In genomic region chr5:157520911-157521703, GRCh38 we compare ENCODE assay signal across 10 cellular contexts. TPM values are rescaled to one million over a fixed set of nuclear protein-coding genes. Genes with fewer than 3 reads are reported as not detected.
A peak's percentile ranks its signal among the peaks of the same experiment; 100 is the strongest.
DNase-seq lines count a peak whose midpoint lies in the region; ATAC-seq, FAIRE-seq and TF ChIP-seq lines count a peak whose summit lies in the region.
"Had no signal": no experiment of that assay in that cellular context is flagged by ENCODE, and none has a peak within 500 bp of the region (broad histone marks: within the 10 kb centered on the region; RNA-seq: fewer than 3 reads in every experiment).

No MANE protein-coding gene starts in this region.

- H2BK120ac ChIP-seq in IMR-90 (ENCODE audit: low read depth, low read length) = peak overlapping the region; percentile 25; the same call in 1 of the 2 replicates

- H3K27ac Mint-ChIP-seq in activated naive CD8-positive, alpha-beta T cell treated with anti-CD3 and anti-CD28 coated beads, Interleukin-2, amount 50 U/mL, for 24 hours = no peak overlapping the region
- H3K27ac Mint-ChIP-seq: activated CD4-positive, alpha-beta T cell treated with anti-CD3 and anti-CD28 coated beads for 36 hours had no signal

- POLR2A ChIA-PET in IMR-90 (lab: Charles Lee; ENCODE audit: unreplicated experiment) = no interaction called here

- ATAC-seq in IMR-90 (ENCODE audit: low read depth) (peak; percentile 10; the same call in 1 of the 2 replicates), right cardiac atrium (peak; percentile 69 to 87), HG03457 (IDR thresholded peaks at IDR 0.05; ENCODE audit: unreplicated experiment) (no peak)
- no peak for ATAC-seq in activated naive CD8-positive, alpha-beta T cell treated with anti-CD3 and anti-CD28 coated beads, Interleukin-2, amount 50 U/mL, for 24 hours
- ATAC-seq: activated CD4-positive, alpha-beta T cell treated with anti-CD3 and anti-CD28 coated beads for 36 hours had no signal

- no peak overlapping the region for H2AFZ ChIP-seq in IMR-90 (replicated peaks; ENCODE audit: low read length, poor library complexity)
- H2AFZ ChIP-seq: parathyroid adenoma had no signal

- H3K9ac ChIP-seq in IMR-90 (ENCODE audit: low read depth, low read length) = no peak overlapping the region
- H3K9ac ChIP-seq: parathyroid adenoma had no signal

- H3K14ac ChIP-seq in IMR-90 (replicated peaks; ENCODE audit: low read depth, low read length) = peak overlapping the region; percentile 1; the same call in 1 of the 2 replicates

- peak overlapping the region; percentile 68 for H3K4ac ChIP-seq in IMR-90 (ENCODE audit: low read depth, low read length)

- H3K36me3 ChIP-seq in IMR-90 (ENCODE audit: control insufficient read depth, insufficient read depth, low read length) (peaks cover 9% of the 10 kb centered on the region), brain microvascular endothelial cell (replicated peaks) (peaks cover 60% of the 10 kb centered on the region), stomach (peaks cover 0 to 18% (median 9%) of the 10 kb centered on the region in 4 donors)

- H2BK15ac ChIP-seq in IMR-90 (ENCODE audit: low read depth, low read length) = 0 out of 3 replicates have a peak overlapping the region, but pooled peaks have one; percentile 10

- in situ Hi-C loops in IMR-90 (cut with MboI; ENCODE audit: low sequenced_read_pairs) (no loop called here), brain microvascular endothelial cell (cut with HindIII; ENCODE audit: low pct_ligation_motif_present, low sequenced_read_pairs) (no loop called here)

- peak overlapping the region; percentile 31 for H2AK9ac ChIP-seq in IMR-90 (replicated peaks; ENCODE audit: low read depth, low read length, poor library complexity)

- peaks cover 13% of the 10 kb centered on the region for H3K4me1 Mint-ChIP-seq in activated naive CD8-positive, alpha-beta T cell treated with anti-CD3 and anti-CD28 coated beads, Interleukin-2, amount 50 U/mL, for 24 hours

- H2AK5ac ChIP-seq in IMR-90 (ENCODE audit: low read depth, low read length) = peak overlapping the region; percentile 60; the same call in 1 of the 2 replicates

- peak overlapping the region; percentile 37; the same call in 1 of the 2 replicates for H4K5ac ChIP-seq in IMR-90 (ENCODE audit: low read depth, low read length)

- no peak for FAIRE-seq in GM12892 (lab: Jason Lieb, UNC)
- FAIRE-seq: G401.6 had no signal

- H3K9me3 ChIP-seq in IMR-90 (ENCODE audit: control insufficient read depth, insufficient read depth, low read length) (no peaks in the 10 kb centered on the region), right cardiac atrium (ENCODE audit: control insufficient read depth, low read length) (no peaks in the 10 kb centered on the region), stomach (no peaks in the 10 kb centered on the region)

- no peaks in the 10 kb centered on the region for H3K9me3 Mint-ChIP-seq in activated naive CD8-positive, alpha-beta T cell treated with anti-CD3 and anti-CD28 coated beads, Interleukin-2, amount 50 U/mL, for 24 hours

- no peak for TF ChIP-seq RAD21 in IMR-90 (IDR thresholded peaks at IDR 0.05; ENCODE audit: low read length)

- H3K36me3 Mint-ChIP-seq in activated naive CD8-positive, alpha-beta T cell treated with anti-CD3 and anti-CD28 coated beads, Interleukin-2, amount 50 U/mL, for 24 hours (ENCODE audit: low read depth) = peaks cover 8% of the 10 kb centered on the region

- dilution Hi-C loops in IMR-90 (cut with HindIII; ENCODE audit: low sequenced_read_pairs, unreplicated experiment) = no loop called here

- no peak overlapping the region for H3K56ac ChIP-seq in IMR-90 (ENCODE audit: extremely low read depth, insufficient read depth, low read length)

- H3K4me1 ChIP-seq in IMR-90 (ENCODE audit: control insufficient read depth, insufficient read depth, low read length) (peaks cover 28% of the 10 kb centered on the region), right cardiac atrium (ENCODE audit: control insufficient read depth, insufficient read depth, low read length) (peaks cover 8% of the 10 kb centered on the region), stomach (peaks cover 0 to 66% (median 22%) of the 10 kb centered on the region in 4 donors)
- H3K4me1 ChIP-seq: parathyroid adenoma had no signal

- peak overlapping the region; percentile 46; the same call in 1 of the 2 replicates for H3K18ac ChIP-seq in IMR-90 (ENCODE audit: low read depth, low read length)

- WGBS in IMR-90 (ENCODE audit: extremely low coverage in 2 of 2, insufficient read length in 1 of 2), 2 experiments = 96% methylated on average over 5 of the region's 9 CpGs; no CpG with 5 or more reads in 1 of the 2 experiments
- 50% methylated on average over 9 of the region's 9 CpGs for WGBS in right cardiac atrium
- 60 to 81% (median 64%) methylated on average over 9 of the region's 9 CpGs for WGBS in stomach, 5 donors

- no peaks in the 10 kb centered on the region for H3K27me3 ChIP-seq in IMR-90 (ENCODE audit: control insufficient read depth, insufficient read depth, low read length)
- H3K27me3 ChIP-seq in brain microvascular endothelial cell (replicated peaks) = no peaks in the 10 kb centered on the region
- no peaks in the 10 kb centered on the region for H3K27me3 ChIP-seq in right cardiac atrium (ENCODE audit: control insufficient read depth, insufficient read depth)
- no peaks in the 10 kb centered on the region for H3K27me3 ChIP-seq in stomach

- H3K79me1 ChIP-seq in IMR-90 (ENCODE audit: low read depth in 1 of 2, low read length in 2 of 2) = peaks cover 22 to 81% of the 10 kb centered on the region in 2 experiments

- H3K4me3 ChIP-seq in IMR-90 (ENCODE audit: insufficient read depth, low read depth, low read length) (no peak overlapping the region), brain microvascular endothelial cell (ENCODE audit: low read depth, low read length) (no peak overlapping the region), right cardiac atrium (ENCODE audit: low read length) (no peak overlapping the region), stomach (no peak overlapping the region)

- no peak overlapping the region for H3K23ac ChIP-seq in IMR-90 (ENCODE audit: low read depth, low read length)

- no peaks in the 10 kb centered on the region for H3K27me3 Mint-ChIP-seq in activated naive CD8-positive, alpha-beta T cell treated with anti-CD3 and anti-CD28 coated beads, Interleukin-2, amount 50 U/mL, for 24 hours
- H3K27me3 Mint-ChIP-seq: activated CD4-positive, alpha-beta T cell treated with anti-CD3 and anti-CD28 coated beads for 36 hours had no signal

- H3K9me1 ChIP-seq in IMR-90 (ENCODE audit: insufficient read depth, low read length) = peaks cover 35% of the 10 kb centered on the region

- peak overlapping the region; percentile 39; the same call in 1 of the 2 replicates for H3K27ac ChIP-seq in IMR-90 (ENCODE audit: insufficient read depth, low read length)
- H3K27ac ChIP-seq in brain microvascular endothelial cell = no peak overlapping the region
- H3K27ac ChIP-seq in right cardiac atrium (ENCODE audit: low read length) = peak overlapping the region; percentile 5
- H3K27ac ChIP-seq in stomach = peak overlapping the region in 4 of 5 donors; percentile 59 to 86 (median 74)
- H3K27ac ChIP-seq: parathyroid adenoma had no signal

- CTCF ChIA-PET in IMR-90 (lab: Yijun Ruan, JAX) = interaction anchor here (0.6 kb wide), 2 partner anchors 8 to 48 kb away, joined by 3 to 4 read pairs; no protein-coding TSS in a partner anchor

- TF ChIP-seq POLR2A in IMR-90 (IDR thresholded peaks at IDR 0.05; ENCODE audit: low read depth, low read length) (no peak), stomach (IDR thresholded peaks at IDR 0.05) (no peak), GM12892 (IDR thresholded peaks at IDR 0.05; ENCODE audit: low read depth, low read length) (no peak)

- intact Hi-C loops in IMR-90 (cut with micrococcal nuclease) (no loop called here), right cardiac atrium (cut with DNase I) (loop anchor here in 2 of 4 donors (5.0 to 10.0 kb wide), 2 partner anchors 41 to 54 kb away; partner anchors contain the start of gene ADAM19 (in 1 of the 2)), stomach (cut with DNase I; ENCODE audit: low total_unique reads) (no loop called here)

- peaks cover 22% of the 10 kb centered on the region; the same call in 1 of the 2 replicates for H4K20me1 ChIP-seq in IMR-90 (ENCODE audit: insufficient read depth, low read length)

- DNase-seq in IMR-90 (peak; percentile 76), brain microvascular endothelial cell (no peak), right cardiac atrium (peak; percentile 66 to 85 (median 79)), stomach (no peak), GM12892 (ENCODE audit: insufficient read length) (no peak)
- DNase-seq in activated naive CD8-positive, alpha-beta T cell treated with anti-CD3 and anti-CD28 coated beads, Interleukin-2, amount 50 U/mL, for 24 hours = no peak
- DNase-seq: activated CD4-positive, alpha-beta T cell treated with anti-CD3 and anti-CD28 coated beads for 36 hours had no signal

- BruUV-seq in IMR-90 (replicated peaks; lab: Mats Ljungman, UMichigan) = no TSS peak

- no peak for TF ChIP-seq CTCF in IMR-90 (conservative IDR thresholded peaks at IDR 0.05; ENCODE audit: low read depth, low read length)
- TF ChIP-seq CTCF in brain microvascular endothelial cell (IDR thresholded peaks at IDR 0.05; ENCODE audit: low read depth, low read length, missing control alignments) = peak; percentile 46
- TF ChIP-seq CTCF in stomach (IDR thresholded peaks at IDR 0.05) = no peak

- H4K8ac ChIP-seq in IMR-90 (ENCODE audit: low read depth in 2 of 2, low read length in 2 of 2) = peak overlapping the region in 1 of 2 experiments; percentile 24; a peak in 1 of 4 replicates

- no peak overlapping the region for H3K4me3 Mint-ChIP-seq in activated naive CD8-positive, alpha-beta T cell treated with anti-CD3 and anti-CD28 coated beads, Interleukin-2, amount 50 U/mL, for 24 hours
- H3K4me3 Mint-ChIP-seq: activated CD4-positive, alpha-beta T cell treated with anti-CD3 and anti-CD28 coated beads for 36 hours had no signal

- TF ChIP-seq EP300 in stomach (IDR thresholded peaks at IDR 0.05) = peak; percentile 82

- H2BK20ac ChIP-seq in IMR-90 (ENCODE audit: low read depth, low read length) = 0 out of 2 replicates have a peak overlapping the region, but pooled peaks have one; percentile 34

- peak overlapping the region; percentile 56 for H2BK5ac ChIP-seq in IMR-90 (ENCODE audit: low read depth, low read length, poor library complexity, severe bottlenecking)

- peak overlapping the region; percentile 11; the same call in 1 of the 2 replicates for H4K91ac ChIP-seq in IMR-90 (ENCODE audit: insufficient read depth, low read depth, low read length)

- no peak overlapping the region for H3K4me2 ChIP-seq in IMR-90 (ENCODE audit: low read depth, low read length)

TF ChIP-seq in IMR-90, 13 proteins besides CTCF, POLR2A, EP300 and RAD21 (continues in another document):
- TF ChIP-seq CEBPB (IDR thresholded peaks at IDR 0.05; ENCODE audit: low read depth, low read length) (peak; percentile 82), FOS (IDR thresholded peaks at IDR 0.05; ENCODE audit: low read depth, low read length) (no peak)

RNA-seq across cellular contexts. Expression of gene ADAM19, which starts 54.5 kb away (rescaled TPM):
- total RNA-seq in IMR-90 (2012; rRNA removed) (35.5 and 38.3 TPM in 2 replicates), right cardiac atrium (10 to 100 TPM; 21.7 to 60.2 (median 24.5) TPM), stomach (10 to 100 TPM in 3 of 5 donors, 1 to 10 TPM in 2; 1.2 to 42.8 (median 13.3) TPM)
- polyA plus RNA-seq in IMR-90 (2012; rRNA removed) (47.8 and 49.2 TPM in 2 replicates), right cardiac atrium (10.5 TPM), stomach (1 to 10 TPM; 3.3 to 4.1 (median 3.4) TPM)
- 25.7 and 37.1 TPM in 2 replicates for polyA plus RNA-seq in IMR-90 (2012; cell fraction: cytosol; rRNA removed)
- polyA plus RNA-seq in IMR-90 (2012; cell fraction: nucleus; rRNA removed; ENCODE audit: low replicate concordance) = 70.4 and 79.6 TPM in 2 replicates
- polyA plus RNA-seq in GM12892 (2012; ENCODE audit: missing spikeins) = 8.4 TPM

Comparison
In these comparisons a context has a peak if more than half of its experiments do, and no peak if none do; other contexts are left out.
1. ATAC-seq: peak in IMR-90 (single experiment) and right cardiac atrium (2 of 2); none in HG03457 (single experiment) and activated naive CD8-positive, alpha-beta T cell treated with anti-CD3 and anti-CD28 coated beads, Interleukin-2, amount 50 U/mL, for 24 hours (single experiment).
2. DNase-seq: peak in IMR-90 (single experiment) and right cardiac atrium (3 of 3); none in brain microvascular endothelial cell (single experiment), stomach (single experiment), activated naive CD8-positive, alpha-beta T cell treated with anti-CD3 and anti-CD28 coated beads, Interleukin-2, amount 50 U/mL, for 24 hours (single experiment) and GM12892 (single experiment).